Comparison of ENCODE assay signal across 8 cellular contexts in the genomic region with DNA sequence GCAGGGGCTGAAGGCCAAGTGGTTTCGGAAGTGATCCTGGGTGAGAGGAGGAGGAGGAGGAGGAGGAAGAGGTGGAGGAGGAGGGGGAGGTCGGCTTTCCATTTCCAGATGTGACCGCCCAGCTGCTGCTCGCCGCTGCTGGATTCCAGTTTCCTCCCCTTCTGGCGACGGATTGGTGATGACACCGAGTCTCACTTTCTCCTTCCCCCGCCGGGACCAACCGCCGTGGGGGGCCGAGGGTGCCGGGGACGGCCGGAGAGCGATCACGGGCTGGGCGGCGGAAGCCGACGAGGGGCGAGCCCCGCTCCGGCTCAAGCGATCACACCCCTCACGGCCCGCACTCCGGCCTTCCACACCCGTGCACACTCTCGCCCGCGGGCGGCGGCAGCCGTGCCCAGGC. TPM values are rescaled to one million over a fixed set of nuclear protein-coding genes. Genes with fewer than 3 reads are reported as not detected.
DNase-seq lines count a peak whose midpoint lies in the region; ATAC-seq and TF ChIP-seq lines count a peak whose summit lies in the region.
"Not testable (repeated sequence)": the region's sequence is repeated elsewhere in the genome, so short reads cannot be mapped to it uniquely, and the experiment has no call there.

No MANE protein-coding gene starts in this region.

- H3K36me3 ChIP-seq in CD4-positive, alpha-beta memory T cell (ENCODE audit: insufficient read depth, low read length); neural progenitor cell: not testable (repeated sequence)

- H3K4me2 ChIP-seq in neural progenitor cell = peak overlapping the region; percentile 72

- not testable (repeated sequence) for TF ChIP-seq CTCF in neural progenitor cell (IDR thresholded peaks at IDR 0.05)

- not testable (repeated sequence) for ATAC-seq in activated T-cell treated with anti-CD3 and anti-CD28 coated beads, Interleukin-2, amount 50 U/mL, for 4 hours

- not testable (repeated sequence) for H3K36me3 Mint-ChIP-seq in CD4-positive, alpha-beta memory T cell; activated T-cell treated with anti-CD3 and anti-CD28 coated beads, Interleukin-2, amount 50 U/mL, for 4 hours (ENCODE audit: insufficient read depth); neural progenitor cell

- not testable (repeated sequence) for H3K9ac ChIP-seq in neural progenitor cell

- H4K20me1 ChIP-seq in neural progenitor cell (ENCODE audit: low read depth) = not testable (repeated sequence)

- H3K4me3 Mint-ChIP-seq in CD4-positive, alpha-beta memory T cell = peak overlapping the region; percentile 74 to 87 (median 84)
- peak overlapping the region; percentile 80 for H3K4me3 Mint-ChIP-seq in activated T-cell treated with anti-CD3 and anti-CD28 coated beads, Interleukin-2, amount 50 U/mL, for 4 hours
- H3K4me3 Mint-ChIP-seq in neural progenitor cell = peak overlapping the region; percentile 80

- H3K9me3 ChIP-seq in CD4-positive, alpha-beta memory T cell (ENCODE audit: control insufficient read depth in 1 of 2, low read length in 2 of 2); neural progenitor cell (ENCODE audit: low read depth): not testable (repeated sequence)

- not testable (repeated sequence) for H2AFZ ChIP-seq in neural progenitor cell (replicated peaks)

- peak overlapping the region; percentile 71 for H3K27ac ChIP-seq in CD4-positive, alpha-beta memory T cell (ENCODE audit: low read depth, low read length)
- H3K27ac ChIP-seq in neural progenitor cell = not testable (repeated sequence)

- H3K79me2 ChIP-seq in neural progenitor cell (ENCODE audit: low read depth) = not testable (repeated sequence)

- not testable (repeated sequence) for H3K9me3 Mint-ChIP-seq in CD4-positive, alpha-beta memory T cell; activated T-cell treated with anti-CD3 and anti-CD28 coated beads, Interleukin-2, amount 50 U/mL, for 4 hours; neural progenitor cell

- H3K27me3 Mint-ChIP-seq in CD4-positive, alpha-beta memory T cell; activated T-cell treated with anti-CD3 and anti-CD28 coated beads, Interleukin-2, amount 50 U/mL, for 4 hours (ENCODE audit: low read depth); neural progenitor cell (ENCODE audit: insufficient read depth, low read depth): not testable (repeated sequence)

- H3K27me3 ChIP-seq in CD4-positive, alpha-beta memory T cell (ENCODE audit: insufficient read depth, low read length); neural progenitor cell: not testable (repeated sequence)

- CTCF ChIA-PET in CD4-positive, alpha-beta memory T cell (lab: Charles Lee; ENCODE audit: partially characterized antibody) = not testable (repeated sequence)

- intact Hi-C loops in CD4-positive, alpha-beta memory T cell (cut with micrococcal nuclease) = not testable (repeated sequence)

- peak; percentile 42 to 61 (median 49) for DNase-seq in CD4-positive, alpha-beta memory T cell
- peak; percentile 35 for DNase-seq in HT1080 (ENCODE audit: low read depth)
- peak; percentile 15 for DNase-seq in SIG-M5 treated with dmso at 0.1 percent for 504 hours (lab: John Stamatoyannopoulos, UW; ENCODE audit: unreplicated experiment)
- DNase-seq in activated T-cell treated with anti-CD3 and anti-CD28 coated beads, Interleukin-2, amount 50 U/mL, for 4 hours = peak; percentile 26
- DNase-seq in dermis blood vessel endothelial cell = peak; percentile 10
- peak; percentile 11 for DNase-seq in hepatic stellate cell (ENCODE audit: low spot score)
- peak; percentile 60 for DNase-seq in neural progenitor cell (ENCODE audit: low spot score)
- DNase-seq in stimulated activated CD8-positive, alpha-beta memory T cell treated with anti-CD3 and anti-CD28 coated beads, Interleukin-4, amount 100 ng/mL, for 48 hours = peak; percentile 72

- not testable (repeated sequence) for H3F3A ChIP-seq in neural progenitor cell (ENCODE audit: low read depth)

- peak overlapping the region; percentile 48 to 91 (median 90) for H3K27ac Mint-ChIP-seq in CD4-positive, alpha-beta memory T cell
- H3K27ac Mint-ChIP-seq in neural progenitor cell = not testable (repeated sequence)

- H3K4me1 Mint-ChIP-seq in CD4-positive, alpha-beta memory T cell; activated T-cell treated with anti-CD3 and anti-CD28 coated beads, Interleukin-2, amount 50 U/mL, for 4 hours (ENCODE audit: low read depth); neural progenitor cell: not testable (repeated sequence)

- POLR2A ChIA-PET in CD4-positive, alpha-beta memory T cell (lab: Charles Lee; ENCODE audit: partially characterized antibody) = interaction anchor here (0.7 kb wide), 1 partner anchor 65 kb away, joined by 4 read pairs; no protein-coding TSS in a partner anchor

- peak overlapping the region in 1 of 2 donors; percentile 24 for H3K4me3 ChIP-seq in CD4-positive, alpha-beta memory T cell (ENCODE audit: low read length in 2 of 2)
- peak overlapping the region; percentile 61 for H3K4me3 ChIP-seq in neural progenitor cell

- H3K4me1 ChIP-seq in CD4-positive, alpha-beta memory T cell (ENCODE audit: insufficient read depth, low read length); neural progenitor cell: not testable (repeated sequence)

RNA-seq across cellular contexts. Expression of gene PPIAL4D, which starts 26.1 kb away (rescaled TPM):
- total RNA-seq in CD4-positive, alpha-beta memory T cell = not detected
- under 1 TPM in 1 of 2 donors, not detected in 1; 0.65 TPM for polyA plus RNA-seq in CD4-positive, alpha-beta memory T cell
- total RNA-seq in HT1080 (2014; rRNA removed; shearing (Covaris generic)) = not detected in 2 replicates
- not detected in 2 replicates for polyA plus RNA-seq in HT1080 (2015; cell fraction: cytosol; rRNA removed)
- not detected in 2 replicates for polyA plus RNA-seq in HT1080 (2015; cell fraction: nucleus; rRNA removed)
- total RNA-seq in activated T-cell treated with anti-CD3 and anti-CD28 coated beads, Interleukin-2, amount 50 U/mL, for 4 hours = not detected
- total RNA-seq in dermis blood vessel endothelial cell (not detected in 2 replicates), neural progenitor cell (ENCODE audit: low replicate concordance) (not detected in 2 replicates)

Comparison
In these comparisons a context has a peak if more than half of its experiments do, and no peak if none do; other contexts are left out.
1. DNase-seq: peak in every context shown above with its lines; median percentile 72 in stimulated activated CD8-positive, alpha-beta memory T cell treated with anti-CD3 and anti-CD28 coated beads, Interleukin-4, amount 100 ng/mL, for 48 hours; 60 in neural progenitor cell; 49 in CD4-positive, alpha-beta memory T cell; 35 in HT1080; 26 in activated T-cell treated with anti-CD3 and anti-CD28 coated beads, Interleukin-2, amount 50 U/mL, for 4 hours; 15 in SIG-M5 treated with dmso at 0.1 percent for 504 hours; 11 in hepatic stellate cell; 10 in dermis blood vessel endothelial cell.